ENCODE assay signal across 13 cellular contexts in genomic region chr1:17012775-17013501, GRCh38. TPM values are rescaled to one million over a fixed set of nuclear protein-coding genes. Genes with fewer than 3 reads are reported as not detected.
DNase-seq lines count a peak whose midpoint lies in the region; ATAC-seq and TF ChIP-seq lines count a peak whose summit lies in the region.
"Had no signal": no experiment of that assay in that cellular context is flagged by ENCODE, and none has a peak within 500 bp of the region (broad histone marks: within the 10 kb centered on the region; RNA-seq: fewer than 3 reads in every experiment).

No MANE protein-coding gene starts in this region.

- peaks cover 5% of the 10 kb centered on the region for H3K36me3 Mint-ChIP-seq in activated CD4-positive, alpha-beta memory T cell treated with anti-CD3 and anti-CD28 coated beads, Interleukin-2, amount 10 ng/mL, durations not matched to agents 7 days and 5 days (ENCODE audit: low read depth)
- peaks cover 2% of the 10 kb centered on the region for H3K36me3 Mint-ChIP-seq in activated CD4-positive, alpha-beta memory T cell treated with anti-CD3 and anti-CD28 coated beads for 36 hours
- H3K36me3 Mint-ChIP-seq in CD14-positive monocyte, result peaks cover 3 to 5% of the 10 kb centered on the region in 2 donors

- H3K27ac ChIP-seq in SU-DHL-6 (ENCODE audit: low read depth, low read length), result no peak overlapping the region
- H3K27ac ChIP-seq: SK-N-MC, thoracic aorta had no signal

- no peak for DNase-seq in activated CD4-positive, alpha-beta memory T cell treated with anti-CD3 and anti-CD28 coated beads, Interleukin-2, amount 10 ng/mL, durations not matched to agents 7 days and 5 days
- no peak for DNase-seq in activated CD4-positive, alpha-beta memory T cell treated with anti-CD3 and anti-CD28 coated beads for 36 hours
- DNase-seq in glomerular visceral epithelial cell (ENCODE audit: extremely low spot score), result peak; percentile 92
- peak; percentile 49 for DNase-seq in smooth muscle cell of the brain vasculature (ENCODE audit: low read depth, low spot score)
- DNase-seq in NCI-H526 treated with DMSO at 0.1 percent for 48 hours (lab: John Stamatoyannopoulos, UW), result no peak
- DNase-seq in CD14-positive monocyte (ENCODE audit: low spot score), result no peak
- DNase-seq: NCI-H510A had no signal

- ATAC-seq in HG03457 (IDR thresholded peaks at IDR 0.05; ENCODE audit: unreplicated experiment), result no peak

- no peaks in the 10 kb centered on the region for H3K9me2 ChIP-seq in SU-DHL-6 (replicated peaks; ENCODE audit: insufficient read depth, low read length)

- no peak overlapping the region for H3K9ac ChIP-seq in SU-DHL-6 (ENCODE audit: low read length)

- peak overlapping the region; percentile 99 for H2AFZ ChIP-seq in SU-DHL-6 (ENCODE audit: low read depth, low read length, severe bottlenecking)

- H3K9me3 ChIP-seq in SU-DHL-6 (ENCODE audit: insufficient read depth, low read length), result no peaks in the 10 kb centered on the region
- H3K9me3 ChIP-seq: thoracic aorta had no signal

- no peaks in the 10 kb centered on the region for H3K79me2 ChIP-seq in SU-DHL-6 (ENCODE audit: insufficient read depth, low read length)

- H3K27me3 ChIP-seq in SU-DHL-6 (ENCODE audit: low read length), result no peaks in the 10 kb centered on the region

- no peak for TF ChIP-seq CTCF in SU-DHL-6 (IDR thresholded peaks at IDR 0.05; ENCODE audit: insufficient read depth, low read length, poor library complexity, severe bottlenecking)
- TF ChIP-seq CTCF in CD14-positive monocyte (IDR thresholded peaks at IDR 0.05), result no peak

- peaks cover 9% of the 10 kb centered on the region for H3K27me3 Mint-ChIP-seq in activated CD4-positive, alpha-beta memory T cell treated with anti-CD3 and anti-CD28 coated beads, Interleukin-2, amount 10 ng/mL, durations not matched to agents 7 days and 5 days
- no peaks in the 10 kb centered on the region for H3K27me3 Mint-ChIP-seq in activated CD4-positive, alpha-beta memory T cell treated with anti-CD3 and anti-CD28 coated beads for 36 hours
- peaks cover 4 to 5% (median 5%) of the 10 kb centered on the region in 3 donors for H3K27me3 Mint-ChIP-seq in CD14-positive monocyte (ENCODE audit: low read depth in 3 of 3)
- H3K27me3 Mint-ChIP-seq: IgD-negative memory B cell had no signal

- no peak overlapping the region for H3K4me2 ChIP-seq in SU-DHL-6 (ENCODE audit: low read depth, low read length, poor library complexity, severe bottlenecking)

- no peaks in the 10 kb centered on the region for H3K36me3 ChIP-seq in SU-DHL-6 (ENCODE audit: low read length)
- H3K36me3 ChIP-seq: thoracic aorta had no signal

- no peaks in the 10 kb centered on the region for H3K9me3 Mint-ChIP-seq in activated CD4-positive, alpha-beta memory T cell treated with anti-CD3 and anti-CD28 coated beads, Interleukin-2, amount 10 ng/mL, durations not matched to agents 7 days and 5 days
- H3K9me3 Mint-ChIP-seq in activated CD4-positive, alpha-beta memory T cell treated with anti-CD3 and anti-CD28 coated beads for 36 hours, result no peaks in the 10 kb centered on the region
- peaks cover 0 to 2% (median 0%) of the 10 kb centered on the region in 7 donors for H3K9me3 Mint-ChIP-seq in CD14-positive monocyte
- H3K9me3 Mint-ChIP-seq: IgD-negative memory B cell had no signal

- intact Hi-C loops in activated CD4-positive, alpha-beta memory T cell treated with anti-CD3 and anti-CD28 coated beads for 36 hours (cut with micrococcal nuclease), result no loop called here
- intact Hi-C loops in CD14-positive monocyte (cut with micrococcal nuclease), result no loop called here

- CTCF ChIA-PET in activated CD4-positive, alpha-beta memory T cell treated with anti-CD3 and anti-CD28 coated beads, Interleukin-2, amount 10 ng/mL, durations not matched to agents 7 days and 5 days (lab: Charles Lee), result interaction anchor here (0.7 to 1.9 kb wide), 2 partner anchors 33 to 52 kb away, joined by 3 to 5 read pairs; no protein-coding TSS in a partner anchor
- CTCF ChIA-PET in activated CD4-positive, alpha-beta memory T cell treated with anti-CD3 and anti-CD28 coated beads for 36 hours (lab: Charles Lee), result interaction anchor here (1.5 kb wide), 1 partner anchor 53 kb away, joined by 5 read pairs; no protein-coding TSS in a partner anchor

- POLR2A ChIA-PET in activated CD4-positive, alpha-beta memory T cell treated with anti-CD3 and anti-CD28 coated beads, Interleukin-2, amount 10 ng/mL, durations not matched to agents 7 days and 5 days (lab: Charles Lee), result interaction anchor here (1.0 kb wide), 1 partner anchor 108 kb away, joined by 4 read pairs; no protein-coding TSS in a partner anchor
- POLR2A ChIA-PET in activated CD4-positive, alpha-beta memory T cell treated with anti-CD3 and anti-CD28 coated beads for 36 hours (lab: Charles Lee), result no interaction called here

- H4K20me1 ChIP-seq in SU-DHL-6 (ENCODE audit: low read depth, low read length), result no peaks in the 10 kb centered on the region; the same call in 1 of the 2 replicates

- H3K4me1 Mint-ChIP-seq in activated CD4-positive, alpha-beta memory T cell treated with anti-CD3 and anti-CD28 coated beads, Interleukin-2, amount 10 ng/mL, durations not matched to agents 7 days and 5 days, result peaks cover 34% of the 10 kb centered on the region
- peaks cover 14% of the 10 kb centered on the region for H3K4me1 Mint-ChIP-seq in activated CD4-positive, alpha-beta memory T cell treated with anti-CD3 and anti-CD28 coated beads for 36 hours (ENCODE audit: low read depth)
- H3K4me1 Mint-ChIP-seq in CD14-positive monocyte, result peaks cover 57% of the 10 kb centered on the region

- H3K27ac Mint-ChIP-seq in activated CD4-positive, alpha-beta memory T cell treated with anti-CD3 and anti-CD28 coated beads, Interleukin-2, amount 10 ng/mL, durations not matched to agents 7 days and 5 days, result no peak overlapping the region
- H3K27ac Mint-ChIP-seq in activated CD4-positive, alpha-beta memory T cell treated with anti-CD3 and anti-CD28 coated beads for 36 hours, result no peak overlapping the region
- H3K27ac Mint-ChIP-seq in CD14-positive monocyte, result peak overlapping the region in 1 of 7 donors; percentile 58

- no peak overlapping the region for H3K4me3 ChIP-seq in SU-DHL-6 (ENCODE audit: insufficient read depth, low read length, poor library complexity, severe bottlenecking)

- peak overlapping the region; percentile 4 for H3K4me3 Mint-ChIP-seq in activated CD4-positive, alpha-beta memory T cell treated with anti-CD3 and anti-CD28 coated beads, Interleukin-2, amount 10 ng/mL, durations not matched to agents 7 days and 5 days
- no peak overlapping the region for H3K4me3 Mint-ChIP-seq in activated CD4-positive, alpha-beta memory T cell treated with anti-CD3 and anti-CD28 coated beads for 36 hours
- H3K4me3 Mint-ChIP-seq in CD14-positive monocyte, result no peak overlapping the region

- no peaks in the 10 kb centered on the region for H3F3A ChIP-seq in SU-DHL-6 (ENCODE audit: insufficient read depth)

RNA-seq across cellular contexts. Expression of gene ATP13A2, which starts 1.2 kb away (rescaled TPM):
- 10 to 100 TPM; 65.4 to 72.8 TPM for total RNA-seq in activated CD4-positive, alpha-beta memory T cell treated with anti-CD3 and anti-CD28 coated beads, Interleukin-2, amount 10 ng/mL, durations not matched to agents 7 days and 5 days
- 10 to 100 TPM; 41.8 to 45.9 TPM for total RNA-seq in activated CD4-positive, alpha-beta memory T cell treated with anti-CD3 and anti-CD28 coated beads for 36 hours
- polyA plus RNA-seq in CD14-positive monocyte, result 10 to 100 TPM; 17.6 to 19.5 TPM

RNA-seq across cellular contexts. Expression of gene MFAP2, which starts 32.5 kb away (rescaled TPM):
- total RNA-seq in activated CD4-positive, alpha-beta memory T cell treated with anti-CD3 and anti-CD28 coated beads, Interleukin-2, amount 10 ng/mL, durations not matched to agents 7 days and 5 days, result under 1 TPM in 1 of 2 experiments, not detected in 1; 0.25 TPM
- total RNA-seq in activated CD4-positive, alpha-beta memory T cell treated with anti-CD3 and anti-CD28 coated beads for 36 hours, result not detected
- not detected for polyA plus RNA-seq in CD14-positive monocyte
- total RNA-seq: activated CD8-positive, alpha-beta memory T cell treated with anti-CD3 and anti-CD28 coated beads for 36 hours had no signal

RNA-seq across cellular contexts. Expression of gene SDHB, which starts 40.9 kb away (rescaled TPM):
- 10 to 100 TPM; 90.9 to 91.3 TPM for total RNA-seq in activated CD4-positive, alpha-beta memory T cell treated with anti-CD3 and anti-CD28 coated beads, Interleukin-2, amount 10 ng/mL, durations not matched to agents 7 days and 5 days
- 100 to 1,000 TPM; 154 to 163 TPM for total RNA-seq in activated CD4-positive, alpha-beta memory T cell treated with anti-CD3 and anti-CD28 coated beads for 36 hours
- polyA plus RNA-seq in CD14-positive monocyte, result 100 to 1,000 TPM; 241 to 275 TPM

Comparison
In these comparisons a context has a peak if more than half of its experiments do, and no peak if none do; other contexts are left out.
1. DNase-seq: peak in glomerular visceral epithelial cell (single experiment) and smooth muscle cell of the brain vasculature (single experiment); none in activated CD4-positive, alpha-beta memory T cell treated with anti-CD3 and anti-CD28 coated beads, Interleukin-2, amount 10 ng/mL, durations not matched to agents 7 days and 5 days (single experiment), activated CD4-positive, alpha-beta memory T cell treated with anti-CD3 and anti-CD28 coated beads for 36 hours (single experiment), NCI-H526 treated with DMSO at 0.1 percent for 48 hours (single experiment) and CD14-positive monocyte (single experiment).